In the genomic region with DNA sequence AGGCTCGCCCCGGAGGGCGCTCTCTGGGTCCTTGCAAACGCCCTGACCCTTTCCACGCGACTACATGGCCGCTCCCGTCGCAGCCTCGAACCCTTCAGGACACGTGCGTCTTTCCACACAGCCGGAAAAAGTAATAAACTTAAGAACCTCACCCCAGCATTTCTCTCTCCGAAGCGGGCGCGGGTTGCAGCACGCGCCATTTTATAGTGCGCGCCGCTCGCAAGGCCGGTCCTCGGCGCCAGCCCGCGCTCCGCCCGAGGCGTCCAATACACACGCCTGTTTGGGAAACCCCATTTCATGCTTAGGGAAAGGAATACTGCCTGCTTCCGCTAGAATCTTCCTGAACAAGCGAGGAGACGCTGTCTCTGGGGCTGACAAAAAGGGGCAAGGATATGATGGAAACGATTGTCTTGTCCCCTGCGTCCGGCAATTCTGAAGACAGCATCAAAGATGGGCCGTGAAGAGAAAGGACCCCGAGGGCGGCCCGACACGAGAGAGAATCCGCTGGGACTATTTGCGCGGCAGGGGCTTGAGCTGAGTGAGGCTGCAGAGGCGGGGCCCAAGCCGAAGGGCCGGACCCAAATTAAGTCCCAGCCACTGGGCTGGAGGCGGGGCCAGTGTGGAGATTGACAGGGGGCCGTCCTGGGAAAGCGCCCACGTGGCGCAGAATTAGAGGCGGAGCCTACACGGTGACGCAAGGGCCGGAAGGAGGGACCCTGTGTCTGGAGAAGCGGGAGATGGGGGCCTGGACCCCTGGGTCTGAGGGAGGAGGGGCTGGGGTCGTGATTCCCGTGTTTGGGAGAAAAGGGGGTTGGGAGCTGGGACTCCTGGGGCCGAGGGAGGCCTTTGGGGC, we compare ENCODE assay signal across 8 cellular contexts. TPM values are rescaled to one million over a fixed set of nuclear protein-coding genes. Genes with fewer than 3 reads are reported as not detected.
DNase-seq lines count a peak whose midpoint lies in the region; ATAC-seq and TF ChIP-seq lines count a peak whose summit lies in the region.

No MANE protein-coding gene starts in this region.

- ATAC-seq in GM21717 (IDR thresholded peaks at IDR 0.05; ENCODE audit: unreplicated experiment) = peak; percentile 82
- peak; percentile 96 for ATAC-seq in PC-3

- intact Hi-C loops in PC-3 (cut with micrococcal nuclease) = loop anchor here (5.0 kb wide), 2 partner anchors 213 to 303 kb away; a partner anchor contains a TSS

- peak overlapping the region; percentile 96 for H3K4me2 ChIP-seq in PC-3 (ENCODE audit: low read length)

- H3K4me1 Mint-ChIP-seq in activated T-cell treated with anti-CD3 and anti-CD28 coated beads, Interleukin-2, amount 50 U/mL, for 24 hours (ENCODE audit: low read depth) = peaks cover 38% of the 10 kb centered on the region

- peak overlapping the region; percentile 81 for H3K4me3 ChIP-seq in Jurkat, Clone E6-1 (ENCODE audit: low read length)
- H3K4me3 ChIP-seq in PC-3 (ENCODE audit: low read length) (peak overlapping the region; percentile 92), epithelial cell of proximal tubule (ENCODE audit: low read depth, low read length) (peak overlapping the region; percentile 94)

- H3K27me3 Mint-ChIP-seq in activated T-cell treated with anti-CD3 and anti-CD28 coated beads, Interleukin-2, amount 50 U/mL, for 24 hours = no peaks in the 10 kb centered on the region

- H3K9me3 ChIP-seq in PC-3 (ENCODE audit: low read length) = no peaks in the 10 kb centered on the region

- no peaks in the 10 kb centered on the region for H3K9me2 ChIP-seq in PC-3 (replicated peaks; ENCODE audit: low read length)

- peaks cover 38% of the 10 kb centered on the region for H4K20me1 ChIP-seq in PC-3 (ENCODE audit: low read length)

- no peaks in the 10 kb centered on the region for H3K27me3 ChIP-seq in PC-3 (ENCODE audit: low read length)

- H3K27ac ChIP-seq in PC-3 (ENCODE audit: low read length) = peak overlapping the region; percentile 85

- TF ChIP-seq CTCF in PC-3 (conservative IDR thresholded peaks at IDR 0.05; ENCODE audit: low read depth, low read length) (no peak), epithelial cell of proximal tubule (conservative IDR thresholded peaks at IDR 0.05; ENCODE audit: low read depth, low read length) (no peak)

- peak overlapping the region; percentile 96 for H3K9ac ChIP-seq in PC-3 (ENCODE audit: low read length)

- CTCF ChIA-PET in PC-3 (lab: Charles Lee) = no interaction called here

- no TSS peak for BruUV-seq in PC-3 (replicated peaks; lab: Mats Ljungman, UMichigan)

- peak overlapping the region; percentile 77 for H2AFZ ChIP-seq in PC-3 (ENCODE audit: low read length)

- DNase-seq in DMS153 treated with DMSO at 0.1 percent for 48 hours (lab: John Stamatoyannopoulos, UW; ENCODE audit: unreplicated experiment) (peak; percentile 93), PC-3 (peak; percentile 99), epithelial cell of proximal tubule (ENCODE audit: low read depth) (peak; percentile 85), mucosa of gallbladder (ENCODE audit: low spot score) (peak; percentile 99)
- DNase-seq in Jurkat, Clone E6-1 (ENCODE audit: low read depth, low spot score) = peak; percentile 98
- DNase-seq in activated T-cell treated with anti-CD3 and anti-CD28 coated beads, Interleukin-2, amount 50 U/mL, for 24 hours = peak; percentile 99
- peak; percentile 97 for DNase-seq in stimulated activated CD8-positive, alpha-beta memory T cell treated with anti-CD3 and anti-CD28 coated beads, Interleukin-4, amount 100 ng/mL, for 24 hours (ENCODE audit: low read depth)

- peaks cover 19% of the 10 kb centered on the region for H3K4me1 ChIP-seq in PC-3 (ENCODE audit: insufficient read depth, low read length)

- H3K79me2 ChIP-seq in PC-3 (ENCODE audit: low read length) = peaks cover 46% of the 10 kb centered on the region

- H3K36me3 Mint-ChIP-seq in activated T-cell treated with anti-CD3 and anti-CD28 coated beads, Interleukin-2, amount 50 U/mL, for 24 hours (ENCODE audit: low read depth) = peaks cover 49% of the 10 kb centered on the region

- H3F3A ChIP-seq in PC-3 (ENCODE audit: low read length, unreplicated experiment) = no peaks in the 10 kb centered on the region

- H3K9me3 Mint-ChIP-seq in activated T-cell treated with anti-CD3 and anti-CD28 coated beads, Interleukin-2, amount 50 U/mL, for 24 hours = no peaks in the 10 kb centered on the region

- peaks cover 37% of the 10 kb centered on the region for H3K36me3 ChIP-seq in PC-3 (ENCODE audit: low read depth, low read length)

- H3K27ac Mint-ChIP-seq in activated T-cell treated with anti-CD3 and anti-CD28 coated beads, Interleukin-2, amount 50 U/mL, for 24 hours = peak overlapping the region; percentile 100

- POLR2A ChIA-PET in PC-3 (lab: Charles Lee; ENCODE audit: unreplicated experiment) = interaction anchor here (0.6 to 0.7 kb wide), 4 partner anchors 171 to 431 kb away, joined by 3 to 8 read pairs (median 4); a partner anchor contains a TSS

- peak overlapping the region; percentile 99 for H3K4me3 Mint-ChIP-seq in activated T-cell treated with anti-CD3 and anti-CD28 coated beads, Interleukin-2, amount 50 U/mL, for 24 hours

RNA-seq across cellular contexts. Expression of a gene that starts 14.4 kb away (rescaled TPM):
- not detected for polyA plus RNA-seq in Jurkat, Clone E6-1 (2012; ENCODE audit: insufficient read depth, insufficient read length)
- not detected in 2 replicates for total RNA-seq in PC-3 (2014; rRNA removed)
- total RNA-seq in epithelial cell of proximal tubule = not detected in 2 replicates
- not detected for total RNA-seq in mucosa of gallbladder

RNA-seq across cellular contexts. Expression of a gene that starts 18.9 kb away (rescaled TPM):
- 4.6 TPM for polyA plus RNA-seq in Jurkat, Clone E6-1 (2012; ENCODE audit: insufficient read depth, insufficient read length)
- not detected in 2 replicates for total RNA-seq in PC-3 (2014; rRNA removed)
- 5.0 TPM in 1 of 2 replicates, not detected in the other for total RNA-seq in epithelial cell of proximal tubule
- 1.5 TPM for total RNA-seq in mucosa of gallbladder

RNA-seq across cellular contexts. Expression of a gene that starts 28.7 kb away (rescaled TPM):
- polyA plus RNA-seq in Jurkat, Clone E6-1 (2012; ENCODE audit: insufficient read depth, insufficient read length) = not detected
- 1.3 TPM in 1 of 2 replicates, not detected in the other for total RNA-seq in PC-3 (2014; rRNA removed)
- not detected in 2 replicates for total RNA-seq in epithelial cell of proximal tubule
- not detected for total RNA-seq in mucosa of gallbladder

RNA-seq across cellular contexts. Expression of a gene that starts 34.4 kb away (rescaled TPM):
- not detected for polyA plus RNA-seq in Jurkat, Clone E6-1 (2012; ENCODE audit: insufficient read depth, insufficient read length)
- total RNA-seq in PC-3 (2014; rRNA removed) = not detected in 2 replicates
- not detected in 2 replicates for total RNA-seq in epithelial cell of proximal tubule
- total RNA-seq in mucosa of gallbladder = not detected

RNA-seq across cellular contexts. Expression of a gene that starts 50.1 kb away (rescaled TPM):
- not detected for polyA plus RNA-seq in Jurkat, Clone E6-1 (2012; ENCODE audit: insufficient read depth, insufficient read length)
- total RNA-seq in PC-3 (2014; rRNA removed) = not detected in 2 replicates
- not detected in 2 replicates for total RNA-seq in epithelial cell of proximal tubule
- total RNA-seq in mucosa of gallbladder = not detected

Comparison
In these comparisons a context has a peak if more than half of its experiments do, and no peak if none do; other contexts are left out.
1. Peak in every context shown above with its lines: DNase-seq, ATAC-seq, H3K4me3 ChIP-seq and H3K27ac ChIP-seq.